8 cellular contexts compared by ENCODE assay signal in genomic region chrX:55160685-55161552, GRCh38. TPM values are rescaled to one million over a fixed set of nuclear protein-coding genes. Genes with fewer than 3 reads are reported as not detected.
DNase-seq lines count a peak whose midpoint lies in the region; ATAC-seq and TF ChIP-seq lines count a peak whose summit lies in the region.

No MANE protein-coding gene starts in this region.

- peak overlapping the region; percentile 76 for H3K4me3 ChIP-seq in AG10803 (ENCODE audit: low read length)

- peak; percentile 84 for TF ChIP-seq POLR2A in GM18951 (IDR thresholded peaks at IDR 0.05; ENCODE audit: extremely low read depth, insufficient read depth, insufficient read length)

- CTCF ChIA-PET in WTC11 (lab: Charles Lee) = no interaction called here

- H3K27ac ChIP-seq in caudate nucleus (ENCODE audit: low read depth, low read length) = peak overlapping the region; percentile 96

- no peaks in the 10 kb centered on the region for H3K27me3 Mint-ChIP-seq in WTC11 (ENCODE audit: low read depth)

- H3K36me3 Mint-ChIP-seq in WTC11 = no peaks in the 10 kb centered on the region

- DNase-seq in AG10803 (ENCODE audit: low read depth) (peak; percentile 85), NCI-H2227 (lab: John Stamatoyannopoulos, UW; ENCODE audit: unreplicated experiment) (peak; percentile 96), WTC11 (ENCODE audit: low spot score) (peak; percentile 80), caudate nucleus (lab: John Stamatoyannopoulos, UW) (peak; percentile 8 to 94 (median 84)), inferior parietal cortex (ENCODE audit: extremely low spot score) (peak; percentile 86), smooth muscle cell of the brain vasculature (ENCODE audit: low read depth, low spot score) (peak; percentile 61)

- in situ Hi-C loops in GM18951 (cut with MboI; ENCODE audit: low sequenced_read_pairs, unreplicated experiment) = no loop called here

- H3K4me1 Mint-ChIP-seq in WTC11 = peaks cover 7% of the 10 kb centered on the region

- peak; percentile 18 for TF ChIP-seq CTCF in AG10803 (conservative IDR thresholded peaks at IDR 0.05; ENCODE audit: low read length)
- TF ChIP-seq CTCF in WTC11 (IDR thresholded peaks at IDR 0.05) = no peak

- ATAC-seq in HG03175 (IDR thresholded peaks at IDR 0.05; ENCODE audit: unreplicated experiment) = peak; percentile 91
- ATAC-seq in WTC11 = peak; percentile 95

- H3K9me3 Mint-ChIP-seq in WTC11 = peaks cover 9% of the 10 kb centered on the region; the same call in 1 of the 2 replicates

- POLR2A ChIA-PET in WTC11 (lab: Charles Lee) = no interaction called here

- peak overlapping the region; percentile 91 for H3K4me3 Mint-ChIP-seq in WTC11

- peak overlapping the region; percentile 91; the same call in 1 of the 2 replicates for H3K27ac Mint-ChIP-seq in WTC11

TF ChIP-seq in WTC11, 78 proteins besides CTCF, POLR2A, EP300 and RAD21 (continues in another document):
- TF ChIP-seq ELF4 (CRISPR knock-in tag; IDR thresholded peaks at IDR 0.05; ENCODE audit: low read depth) (no peak), EMX1 (CRISPR knock-in tag; IDR thresholded peaks at IDR 0.05) (no peak), GABPB1 (CRISPR knock-in tag; IDR thresholded peaks at IDR 0.05) (no peak), USF1 (CRISPR knock-in tag; IDR thresholded peaks at IDR 0.05) (no peak), MXD4 (CRISPR knock-in tag; IDR thresholded peaks at IDR 0.05; ENCODE audit: borderline replicate concordance) (no peak), SP1 (CRISPR knock-in tag; conservative IDR thresholded peaks at IDR 0.05) (peak; percentile 35; the same call in 1 of the 2 replicates), ATF1 (CRISPR knock-in tag; IDR thresholded peaks at IDR 0.05) (no peak), GTF2I (CRISPR knock-in tag; conservative IDR thresholded peaks at IDR 0.05) (no peak), AFF4 (CRISPR knock-in tag; IDR thresholded peaks at IDR 0.05; ENCODE audit: borderline replicate concordance) (no peak), MAX (CRISPR knock-in tag; IDR thresholded peaks at IDR 0.05) (peak; percentile 45; the same call in 1 of the 2 replicates), PREB (CRISPR knock-in tag; IDR thresholded peaks at IDR 0.05; ENCODE audit: borderline replicate concordance) (no peak), FOXP1 (CRISPR knock-in tag; IDR thresholded peaks at IDR 0.05; ENCODE audit: borderline replicate concordance) (0 out of 2 replicates have a peak, but pooled peaks have one; percentile 38), HMGA2 (CRISPR knock-in tag; IDR thresholded peaks at IDR 0.05) (no peak), ZNF423 (CRISPR knock-in tag; IDR thresholded peaks at IDR 0.05) (no peak), ZNF121 (CRISPR knock-in tag; IDR thresholded peaks at IDR 0.05) (peak; percentile 62; the same call in 1 of the 2 replicates), ZNF532 (CRISPR knock-in tag; IDR thresholded peaks at IDR 0.05; ENCODE audit: borderline replicate concordance) (no peak), IRF2 (CRISPR knock-in tag; IDR thresholded peaks at IDR 0.05; ENCODE audit: borderline replicate concordance, low read depth) (no peak), ZNF219 (CRISPR knock-in tag; IDR thresholded peaks at IDR 0.05; ENCODE audit: borderline replicate concordance) (no peak), ZMAT4 (CRISPR knock-in tag; IDR thresholded peaks at IDR 0.05) (no peak), SMAD4 (CRISPR knock-in tag; IDR thresholded peaks at IDR 0.05) (no peak), CDX4 (CRISPR knock-in tag; IDR thresholded peaks at IDR 0.05; ENCODE audit: borderline replicate concordance) (no peak), ESRRA (CRISPR knock-in tag; IDR thresholded peaks at IDR 0.05; ENCODE audit: borderline replicate concordance) (no peak)

RNA-seq across cellular contexts. Expression of gene PAGE5, which starts 59.2 kb away (rescaled TPM):
- total RNA-seq in WTC11 (2021) = not detected in 3 replicates

Comparison
In these comparisons a context has a peak if more than half of its experiments do, and no peak if none do; other contexts are left out.
1. Peak in every context shown above with its lines: DNase-seq, ATAC-seq, H3K4me3 ChIP-seq and H3K27ac ChIP-seq.